In the genomic region with DNA sequence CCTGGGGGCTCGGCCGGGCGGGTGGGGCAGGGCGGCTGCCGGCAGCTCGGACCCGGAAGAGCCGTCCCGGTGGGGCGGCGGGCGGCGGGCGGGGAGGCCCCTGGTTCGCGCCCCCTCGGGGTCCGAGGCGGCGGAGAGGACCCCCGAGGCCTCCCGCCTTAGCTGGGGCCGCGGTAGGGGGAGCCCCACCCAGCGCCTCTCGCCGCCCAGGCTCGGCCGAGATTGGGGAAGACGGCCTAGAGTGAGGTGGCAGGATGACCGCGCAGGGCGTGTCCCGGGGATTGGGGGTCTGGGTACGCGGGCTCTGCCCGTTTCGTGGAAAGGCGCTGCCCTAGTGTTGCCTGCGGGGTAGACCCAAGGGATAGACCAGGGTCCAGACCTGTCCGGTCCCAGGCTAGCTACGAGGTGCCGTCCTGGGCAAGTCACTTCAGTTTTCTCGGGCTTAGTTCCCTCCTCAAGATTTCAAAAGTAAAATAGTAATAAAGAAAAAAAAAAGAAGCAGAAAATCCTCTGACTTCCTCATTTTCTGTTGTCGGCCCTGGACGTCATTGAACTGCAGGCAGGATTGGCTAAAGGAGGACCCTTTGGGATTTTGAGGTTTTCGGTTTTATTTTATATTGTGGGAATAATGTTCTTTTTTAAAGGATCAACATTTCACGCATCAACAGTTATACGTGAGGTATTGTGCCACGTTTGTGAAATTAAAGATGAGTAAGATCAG, we compare ENCODE assay signal across 8 cellular contexts. TPM values are rescaled to one million over a fixed set of nuclear protein-coding genes. Genes with fewer than 3 reads are reported as not detected.
DNase-seq lines count a peak whose midpoint lies in the region; ATAC-seq and TF ChIP-seq lines count a peak whose summit lies in the region.

No MANE protein-coding gene starts in this region.

- DNase-seq in CD8-positive, alpha-beta T cell = peak; percentile 10 to 70 (median 57)
- peak; percentile 43 for DNase-seq in HPDE6-E6E7 (ENCODE audit: extremely low spot score)
- DNase-seq in T follicular helper cell (ENCODE audit: low read depth) = peak; percentile 32
- DNase-seq in ascending aorta (ENCODE audit: low spot score in 2 of 2) = peak; percentile 43 to 85
- peak; percentile 68 for DNase-seq in hepatocyte (ENCODE audit: low spot score)
- DNase-seq in sigmoid colon = peak; percentile 86
- DNase-seq in OCI-M2 (lab: John Stamatoyannopoulos, UW; ENCODE audit: unreplicated experiment) = no peak

- peak overlapping the region; percentile 86 for H3K27ac ChIP-seq in CD8-positive, alpha-beta T cell (ENCODE audit: low read depth, low read length)
- H3K27ac ChIP-seq in ascending aorta (peak overlapping the region; percentile 98 to 100), hepatocyte (peak overlapping the region; percentile 96), sigmoid colon (peak overlapping the region; percentile 96 to 100 (median 96))

- peaks cover 14% of the 10 kb centered on the region for H3K36me3 ChIP-seq in CD8-positive, alpha-beta T cell (ENCODE audit: insufficient read depth, low read length)
- H3K36me3 ChIP-seq in ascending aorta = peaks cover 5 to 19% of the 10 kb centered on the region in 2 donors
- no peaks in the 10 kb centered on the region for H3K36me3 ChIP-seq in hepatocyte (replicated peaks; ENCODE audit: insufficient read depth, low read depth)
- peaks cover 0 to 26% (median 5%) of the 10 kb centered on the region in 4 donors for H3K36me3 ChIP-seq in sigmoid colon

- TF ChIP-seq EP300 in sigmoid colon (IDR thresholded peaks at IDR 0.05) = no peak

- peaks cover 6% of the 10 kb centered on the region for H4K20me1 ChIP-seq in hepatocyte (ENCODE audit: insufficient read depth, poor library complexity, severe bottlenecking)

- peaks cover 53% of the 10 kb centered on the region for H3K4me1 Mint-ChIP-seq in CD8-positive, alpha-beta T cell (ENCODE audit: low read depth)

- no peaks in the 10 kb centered on the region for H3K9me3 Mint-ChIP-seq in CD8-positive, alpha-beta T cell

- H3K27ac Mint-ChIP-seq in CD8-positive, alpha-beta T cell = peak overlapping the region; percentile 96

- peaks cover 50% of the 10 kb centered on the region for H3K79me2 ChIP-seq in hepatocyte

- TF ChIP-seq POLR2A in sigmoid colon (IDR thresholded peaks at IDR 0.05) = no peak

- no peak for TF ChIP-seq CTCF in CD8-positive, alpha-beta T cell (IDR thresholded peaks at IDR 0.05)
- TF ChIP-seq CTCF in ascending aorta (IDR thresholded peaks at IDR 0.05) (no peak), hepatocyte (IDR thresholded peaks at IDR 0.05; ENCODE audit: poor library complexity) (no peak), sigmoid colon (IDR thresholded peaks at IDR 0.05) (no peak)

- H3K27me3 ChIP-seq in CD8-positive, alpha-beta T cell (ENCODE audit: insufficient read depth, low read length) = no peaks in the 10 kb centered on the region
- H3K27me3 ChIP-seq in ascending aorta (no peaks in the 10 kb centered on the region), hepatocyte (no peaks in the 10 kb centered on the region), sigmoid colon (no peaks in the 10 kb centered on the region)

- no peaks in the 10 kb centered on the region for H3K9me3 ChIP-seq in CD8-positive, alpha-beta T cell (ENCODE audit: low read length)
- H3K9me3 ChIP-seq in ascending aorta (no peaks in the 10 kb centered on the region), hepatocyte (ENCODE audit: low read depth) (no peaks in the 10 kb centered on the region), sigmoid colon (no peaks in the 10 kb centered on the region)

- POLR2A ChIA-PET in CD8-positive, alpha-beta T cell (lab: Charles Lee) = interaction anchor here (0.6 to 2.2 kb wide), 12 partner anchors 8 to 545 kb away, joined by 3 to 28 read pairs (median 4); a partner anchor contains a TSS

- no peaks in the 10 kb centered on the region for H3K9me2 ChIP-seq in hepatocyte (replicated peaks; ENCODE audit: insufficient read depth)

- peak overlapping the region; percentile 81 for H3K4me2 ChIP-seq in hepatocyte

- H3K4me1 ChIP-seq in CD8-positive, alpha-beta T cell (ENCODE audit: insufficient read depth, low read length) = peaks cover 52% of the 10 kb centered on the region
- H3K4me1 ChIP-seq in ascending aorta (peaks cover 16 to 26% of the 10 kb centered on the region in 2 donors), hepatocyte (ENCODE audit: insufficient read depth) (peaks cover 14% of the 10 kb centered on the region), sigmoid colon (peaks cover 0 to 52% (median 46%) of the 10 kb centered on the region in 4 donors)

- CTCF ChIA-PET in CD8-positive, alpha-beta T cell (lab: Charles Lee) = interaction anchor here (1.1 to 2.1 kb wide), 3 partner anchors 24 to 28 kb away, joined by 3 to 7 read pairs (median 5); no protein-coding TSS in a partner anchor

- intact Hi-C loops in CD8-positive, alpha-beta T cell (cut with DNase I, micrococcal nuclease) = loop anchor here (1.0 to 10.0 kb wide), 10 partner anchors 11 to 546 kb away; a partner anchor contains a TSS
- intact Hi-C loops in ascending aorta (cut with DNase I) = loop anchor here (1.0 to 5.0 kb wide), 6 partner anchors 12 to 169 kb away; a partner anchor contains a TSS
- intact Hi-C loops in sigmoid colon (cut with DNase I) = loop anchor here (2.0 kb wide), 1 partner anchor 26 kb away; no protein-coding TSS in a partner anchor

- peak overlapping the region; percentile 90 for H3K4me3 ChIP-seq in CD8-positive, alpha-beta T cell (ENCODE audit: low read depth, low read length)
- peak overlapping the region; percentile 90 to 99 for H3K4me3 ChIP-seq in ascending aorta
- H3K4me3 ChIP-seq in hepatocyte = peak overlapping the region; percentile 78
- H3K4me3 ChIP-seq in sigmoid colon = peak overlapping the region; percentile 86 to 99 (median 90)

- WGBS in hepatocyte (ENCODE audit: low lambda C conversion rate, missing lambda C conversion rate) = 4% methylated on average over 25 of the region's 50 CpGs
- 0% methylated on average over 50 of the region's 50 CpGs for WGBS in sigmoid colon, 2 donors

- peak overlapping the region; percentile 67 for H2AFZ ChIP-seq in hepatocyte

- H3K36me3 Mint-ChIP-seq in CD8-positive, alpha-beta T cell = peaks cover 37% of the 10 kb centered on the region

- H3K4me3 Mint-ChIP-seq in CD8-positive, alpha-beta T cell = peak overlapping the region; percentile 90

- ATAC-seq in CD8-positive, alpha-beta T cell = peak; percentile 15
- ATAC-seq in GM21381 (IDR thresholded peaks at IDR 0.05; ENCODE audit: unreplicated experiment) = peak; percentile 43

- H3K27me3 Mint-ChIP-seq in CD8-positive, alpha-beta T cell (ENCODE audit: low read depth) = no peaks in the 10 kb centered on the region

RNA-seq across cellular contexts. Expression of a gene that starts 0.6 kb away (rescaled TPM):
- total RNA-seq in CD8-positive, alpha-beta T cell = 10 to 100 TPM; 57.4 to 69.5 TPM
- total RNA-seq in ascending aorta (99.1 TPM), hepatocyte (102 and 125 TPM in 2 replicates), sigmoid colon (100 to 1,000 TPM; 135 to 283 (median 183) TPM)
- polyA plus RNA-seq in hepatocyte (60.4 and 65.8 TPM in 2 replicates), sigmoid colon (100 to 1,000 TPM in 1 of 3 donors, 10 to 100 TPM in 2; 96.7 to 120 (median 97.6) TPM)

RNA-seq across cellular contexts. Expression of a gene that starts 36.5 kb away (rescaled TPM):
- total RNA-seq in CD8-positive, alpha-beta T cell = under 1 TPM in 1 of 2 experiments, not detected in 1; 0.08 TPM
- total RNA-seq in ascending aorta (0.21 TPM), hepatocyte (2.1 and 4.1 TPM in 2 replicates), sigmoid colon (1 to 10 TPM; 1.5 to 4.3 (median 2.5) TPM)
- polyA plus RNA-seq in hepatocyte (2.1 and 2.3 TPM in 2 replicates), sigmoid colon (1 to 10 TPM; 1.4 to 4.0 (median 1.8) TPM)
